9 cellular contexts compared by ENCODE assay signal in the genomic region with DNA sequence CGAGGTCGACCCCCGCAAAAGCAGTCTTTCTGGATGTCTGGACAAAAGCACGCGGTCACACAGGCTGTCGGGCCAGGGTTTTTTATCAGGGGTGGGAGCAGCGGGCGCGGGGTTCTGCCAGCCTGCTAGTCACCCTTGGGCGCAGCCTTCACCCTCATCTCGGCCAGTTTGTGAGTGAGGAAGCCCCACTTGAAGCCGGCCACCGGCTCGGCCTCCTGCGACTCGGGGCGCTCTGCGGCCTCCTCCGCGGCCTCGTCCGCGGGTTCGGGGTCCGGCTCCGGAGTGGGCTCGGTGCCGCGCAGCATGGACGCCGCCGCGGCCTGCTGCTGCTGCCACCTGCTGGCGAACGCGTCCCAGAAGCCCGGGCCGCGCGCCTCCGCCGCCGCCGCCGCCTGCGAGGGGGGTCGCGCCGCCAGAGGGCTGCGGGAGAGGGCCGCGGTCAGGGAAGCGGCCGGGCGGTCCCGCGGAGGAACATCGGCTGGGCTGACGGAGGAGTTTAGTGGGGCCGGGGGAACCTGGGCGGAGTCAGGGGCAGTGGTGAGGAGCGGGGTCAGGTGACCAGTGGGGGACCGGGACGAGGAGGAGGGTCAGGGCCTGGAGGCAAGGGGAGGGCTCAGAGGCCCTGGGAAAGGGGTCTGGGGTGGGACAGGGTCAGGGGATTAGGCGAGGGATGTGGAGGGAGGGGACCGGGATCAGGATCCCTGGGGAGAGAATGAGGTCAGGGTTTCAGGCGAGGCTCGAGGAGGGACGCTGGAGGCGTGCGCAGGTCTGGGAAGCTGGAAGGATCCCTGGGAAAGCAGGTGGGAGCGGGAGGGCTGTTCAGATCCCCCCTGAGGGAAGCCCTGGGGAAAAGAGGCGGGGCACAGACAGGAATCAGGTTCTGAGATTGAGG. TPM values are rescaled to one million over a fixed set of nuclear protein-coding genes. Genes with fewer than 3 reads are reported as not detected.
DNase-seq lines count a peak whose midpoint lies in the region; ATAC-seq and TF ChIP-seq lines count a peak whose summit lies in the region.
"Had no signal": no experiment of that assay in that cellular context is flagged by ENCODE, and none has a peak within 500 bp of the region (broad histone marks: within the 10 kb centered on the region; RNA-seq: fewer than 3 reads in every experiment).

No MANE protein-coding gene starts in this region.

- H2BK5ac ChIP-seq in neuronal stem cell (ENCODE audit: low read length): peak overlapping the region; percentile 96

- no CpG with 5 or more reads among the region's 73 CpGs for WGBS in neuronal stem cell (ENCODE audit: extremely low coverage in 2 of 2, insufficient read length in 2 of 2, insufficient replicate concordance in 1 of 2), 2 donors

- H3K18ac ChIP-seq in neuronal stem cell (ENCODE audit: low read length): peak overlapping the region; percentile 89

- no peaks in the 10 kb centered on the region for H3K9me3 ChIP-seq in CD8-positive, alpha-beta T cell (ENCODE audit: low read length)
- H3K9me3 ChIP-seq in neuronal stem cell (replicated peaks in 1 of 2; ENCODE audit: control insufficient read depth in 2 of 2, insufficient read depth in 1 of 2, low read depth in 1 of 2, low read length in 2 of 2): no peaks in the 10 kb centered on the region
- H3K9me3 ChIP-seq in upper lobe of right lung: no peaks in the 10 kb centered on the region

- H3K27me3 ChIP-seq in CD8-positive, alpha-beta T cell (ENCODE audit: insufficient read depth, low read length): peaks cover 14% of the 10 kb centered on the region
- H3K27me3 ChIP-seq in neuronal stem cell (ENCODE audit: control insufficient read depth in 3 of 3, insufficient read depth in 3 of 3, low read depth in 1 of 3, low read length in 3 of 3): peaks cover 3 to 26% (median 3%) of the 10 kb centered on the region in 3 experiments
- H3K27me3 ChIP-seq in upper lobe of right lung: peaks cover 6% of the 10 kb centered on the region

- peak overlapping the region; percentile 97 for H2BK15ac ChIP-seq in neuronal stem cell (ENCODE audit: low read length)

- peaks cover 18% of the 10 kb centered on the region for H3K4me1 ChIP-seq in CD8-positive, alpha-beta T cell (ENCODE audit: insufficient read depth, low read length)
- peaks cover 29 to 42% of the 10 kb centered on the region in 2 donors for H3K4me1 ChIP-seq in neuronal stem cell (ENCODE audit: control insufficient read depth in 2 of 2, insufficient read depth in 1 of 2, low read depth in 1 of 2, low read length in 2 of 2)
- H3K4me1 ChIP-seq in upper lobe of right lung: peaks cover 19% of the 10 kb centered on the region

- peak overlapping the region; percentile 96 for H2AK5ac ChIP-seq in neuronal stem cell (ENCODE audit: low read depth, low read length)

- no peak overlapping the region for H3K4ac ChIP-seq in neuronal stem cell (ENCODE audit: low read length)

- H3K23ac ChIP-seq in neuronal stem cell (ENCODE audit: low read depth, low read length, poor library complexity): peak overlapping the region; percentile 94

- intact Hi-C loops in CD8-positive, alpha-beta T cell (cut with DNase I, micrococcal nuclease): loop anchor here (1.0 to 10.0 kb wide), 4 partner anchors 19 to 231 kb away; no protein-coding TSS in a partner anchor
- intact Hi-C loops in upper lobe of right lung (cut with DNase I): no loop called here

- H3K79me1 ChIP-seq in neuronal stem cell (ENCODE audit: low read depth, low read length): no peaks in the 10 kb centered on the region

- peaks cover 17% of the 10 kb centered on the region for H3K27me3 Mint-ChIP-seq in CD8-positive, alpha-beta T cell (ENCODE audit: low read depth)
- H3K27me3 Mint-ChIP-seq in activated T-cell treated with anti-CD3 and anti-CD28 coated beads, Interleukin-2, amount 50 U/mL, for 4 hours (ENCODE audit: low read depth): peaks cover 26% of the 10 kb centered on the region

- CTCF ChIA-PET in CD8-positive, alpha-beta T cell (lab: Charles Lee): interaction anchor here (0.6 to 1.7 kb wide), 15 partner anchors 8 to 206 kb away, joined by 3 to 10 read pairs (median 5); no protein-coding TSS in a partner anchor

- peak overlapping the region; percentile 61 for H3K4me3 Mint-ChIP-seq in CD8-positive, alpha-beta T cell
- H3K4me3 Mint-ChIP-seq in activated T-cell treated with anti-CD3 and anti-CD28 coated beads, Interleukin-2, amount 50 U/mL, for 4 hours: peak overlapping the region; percentile 50

- H3K4me2 ChIP-seq in neuronal stem cell (ENCODE audit: insufficient read depth, low read length, poor library complexity, severe bottlenecking): peak overlapping the region; percentile 65

- peak overlapping the region; percentile 70 for H2BK120ac ChIP-seq in neuronal stem cell (ENCODE audit: low read depth, low read length)

- TF ChIP-seq CTCF in CD8-positive, alpha-beta T cell (IDR thresholded peaks at IDR 0.05): peak; percentile 84
- TF ChIP-seq CTCF in LNCAP (IDR thresholded peaks at IDR 0.05) (peak; percentile 62), fibroblast of pulmonary artery (IDR thresholded peaks at IDR 0.05; ENCODE audit: low read length, missing control alignments) (no peak), upper lobe of right lung (IDR thresholded peaks at IDR 0.05) (peak; percentile 64)

- H4K8ac ChIP-seq in neuronal stem cell (ENCODE audit: low read depth, low read length): no peak overlapping the region

- H4K91ac ChIP-seq in neuronal stem cell (ENCODE audit: low read depth, low read length, poor library complexity): peak overlapping the region; percentile 69

- peaks cover 10% of the 10 kb centered on the region for H3K4me1 Mint-ChIP-seq in CD8-positive, alpha-beta T cell (ENCODE audit: low read depth)
- peaks cover 8% of the 10 kb centered on the region for H3K4me1 Mint-ChIP-seq in activated T-cell treated with anti-CD3 and anti-CD28 coated beads, Interleukin-2, amount 50 U/mL, for 4 hours (ENCODE audit: low read depth)

- no peak overlapping the region for H3K27ac ChIP-seq in CD8-positive, alpha-beta T cell (ENCODE audit: low read depth, low read length)
- H3K27ac ChIP-seq in neuronal stem cell (replicated peaks; ENCODE audit: low read length) (peak overlapping the region; percentile 86), upper lobe of right lung (no peak overlapping the region)

- peak overlapping the region; percentile 95 for H2AFZ ChIP-seq in neuronal stem cell (ENCODE audit: low read length)

- ATAC-seq in CD8-positive, alpha-beta T cell: peak; percentile 76
- ATAC-seq in activated T-cell treated with anti-CD3 and anti-CD28 coated beads, Interleukin-2, amount 50 U/mL, for 4 hours: peak; percentile 72 to 76
- ATAC-seq in upper lobe of right lung (peak; percentile 71), GM18861 (IDR thresholded peaks at IDR 0.05; ENCODE audit: unreplicated experiment) (no peak)

- peak overlapping the region; percentile 50 for H3K4me3 ChIP-seq in CD8-positive, alpha-beta T cell (ENCODE audit: low read depth, low read length)
- H3K4me3 ChIP-seq in fibroblast of pulmonary artery (replicated peaks; ENCODE audit: low read depth, low read length) (peak overlapping the region; percentile 36), neuronal stem cell (ENCODE audit: low read length in 2 of 2) (peak overlapping the region; percentile 35 to 71), upper lobe of right lung (peak overlapping the region; percentile 25)

- H3K36me3 ChIP-seq in CD8-positive, alpha-beta T cell (ENCODE audit: insufficient read depth, low read length): no peaks in the 10 kb centered on the region
- H3K36me3 ChIP-seq in neuronal stem cell (replicated peaks in 1 of 2; ENCODE audit: control insufficient read depth in 2 of 2, insufficient read depth in 2 of 2, low read length in 2 of 2) (no peaks in the 10 kb centered on the region), upper lobe of right lung (no peaks in the 10 kb centered on the region)

- no peak overlapping the region for H3K27ac Mint-ChIP-seq in CD8-positive, alpha-beta T cell

- H3K14ac ChIP-seq in neuronal stem cell (ENCODE audit: low read length): peak overlapping the region; percentile 50

- peak overlapping the region; percentile 75 for H3K9ac ChIP-seq in neuronal stem cell (ENCODE audit: low read depth, low read length, poor library complexity)

- no peaks in the 10 kb centered on the region for H3K36me3 Mint-ChIP-seq in CD8-positive, alpha-beta T cell
- no peaks in the 10 kb centered on the region for H3K36me3 Mint-ChIP-seq in activated T-cell treated with anti-CD3 and anti-CD28 coated beads, Interleukin-2, amount 50 U/mL, for 4 hours (ENCODE audit: insufficient read depth)

- DNase-seq in CD8-positive, alpha-beta T cell: peak in 6 of 7 experiments; percentile 28 to 76 (median 42)
- DNase-seq in activated T-cell treated with anti-CD3 and anti-CD28 coated beads, Interleukin-2, amount 50 U/mL, for 4 hours: peak; percentile 48
- DNase-seq in fibroblast of pulmonary artery (ENCODE audit: low read depth): peak; percentile 33
- peak; percentile 80 for DNase-seq in neuronal stem cell (ENCODE audit: low spot score)
- peak; percentile 72 for DNase-seq in upper lobe of right lung
- no peak for DNase-seq in ureter (ENCODE audit: low spot score)

- POLR2A ChIA-PET in CD8-positive, alpha-beta T cell (lab: Charles Lee): no interaction called here

- peak overlapping the region; percentile 69 for H2BK12ac ChIP-seq in neuronal stem cell (ENCODE audit: low read length)

- H3K9me3 Mint-ChIP-seq in CD8-positive, alpha-beta T cell: no peaks in the 10 kb centered on the region
- no peaks in the 10 kb centered on the region for H3K9me3 Mint-ChIP-seq in activated T-cell treated with anti-CD3 and anti-CD28 coated beads, Interleukin-2, amount 50 U/mL, for 4 hours

RNA-seq across cellular contexts. Expression of a gene that starts 4.5 kb away (rescaled TPM):
- total RNA-seq in CD8-positive, alpha-beta T cell: not detected
- total RNA-seq in activated T-cell treated with anti-CD3 and anti-CD28 coated beads, Interleukin-2, amount 50 U/mL, for 4 hours: not detected
- 0.13 TPM for polyA plus RNA-seq in neuronal stem cell (2013, experiment 1 of 2)
- not detected for polyA plus RNA-seq in neuronal stem cell (2013, experiment 2 of 2)
- total RNA-seq in upper lobe of right lung (not detected), ureter (not detected)
- total RNA-seq: M059J had no signal

RNA-seq across cellular contexts. Expression of a gene that starts 5.4 kb away (rescaled TPM):
- total RNA-seq in CD8-positive, alpha-beta T cell: not detected
- not detected for total RNA-seq in activated T-cell treated with anti-CD3 and anti-CD28 coated beads, Interleukin-2, amount 50 U/mL, for 4 hours
- polyA plus RNA-seq in neuronal stem cell (2013, experiment 1 of 2): 0.61 TPM
- polyA plus RNA-seq in neuronal stem cell (2013, experiment 2 of 2): 0.54 TPM
- 6.9 TPM for total RNA-seq in upper lobe of right lung
- total RNA-seq in ureter: 7.9 TPM
- total RNA-seq: M059J had no signal

RNA-seq across cellular contexts. Expression of a gene that starts 5.4 kb away (rescaled TPM):
- total RNA-seq in CD8-positive, alpha-beta T cell: 1 to 10 TPM; 8.1 to 8.8 TPM
- total RNA-seq in activated T-cell treated with anti-CD3 and anti-CD28 coated beads, Interleukin-2, amount 50 U/mL, for 4 hours: 100 to 1,000 TPM; 121 to 151 (median 139) TPM
- polyA plus RNA-seq in neuronal stem cell (2013, experiment 1 of 2): 29.0 TPM
- polyA plus RNA-seq in neuronal stem cell (2013, experiment 2 of 2): 28.3 TPM
- 22.6 TPM for total RNA-seq in upper lobe of right lung
- total RNA-seq in ureter: 43.2 TPM

RNA-seq across cellular contexts. Expression of a gene that starts 7.3 kb away (rescaled TPM):
- not detected for total RNA-seq in CD8-positive, alpha-beta T cell
- total RNA-seq in activated T-cell treated with anti-CD3 and anti-CD28 coated beads, Interleukin-2, amount 50 U/mL, for 4 hours: not detected
- polyA plus RNA-seq in neuronal stem cell (2013, experiment 1 of 2): 0.74 TPM
- 0.66 TPM for polyA plus RNA-seq in neuronal stem cell (2013, experiment 2 of 2)
- total RNA-seq in upper lobe of right lung (not detected), ureter (not detected)
- total RNA-seq: M059J had no signal

RNA-seq across cellular contexts. Expression of a gene that starts 13.0 kb away (rescaled TPM):
- 1 to 10 TPM; 2.0 to 2.8 TPM for total RNA-seq in CD8-positive, alpha-beta T cell
- total RNA-seq in activated T-cell treated with anti-CD3 and anti-CD28 coated beads, Interleukin-2, amount 50 U/mL, for 4 hours: 1 to 10 TPM; 4.3 to 6.1 (median 5.1) TPM
- polyA plus RNA-seq in neuronal stem cell (2013, experiment 1 of 2): 6.9 TPM
- 6.8 TPM for polyA plus RNA-seq in neuronal stem cell (2013, experiment 2 of 2)
- total RNA-seq in upper lobe of right lung (21.6 TPM), ureter (40.6 TPM)
